9 cellular contexts compared by ENCODE assay signal in genomic region chr16:22124583-22125284, GRCh38. TPM values are rescaled to one million over a fixed set of nuclear protein-coding genes. Genes with fewer than 3 reads are reported as not detected.
"Had no signal": no experiment of that assay in that cellular context is flagged by ENCODE, and none has a peak within 500 bp of the region (broad histone marks: within the 10 kb centered on the region; RNA-seq: fewer than 3 reads in every experiment).

No MANE protein-coding gene starts in this region.

- DNase-seq: GDM1, GF-D8 had no signal

- H3K4me3 ChIP-seq: GM12878 had no signal

- FAIRE-seq: G401.6, GM12878, GM12891, GM12892, GM18507, GM19239 had no signal

- ATAC-seq: GM12878 had no signal

RNA-seq across cellular contexts. Expression of gene VWA3A, which starts 32.4 kb away (rescaled TPM):
- total RNA-seq: GM12878 had no signal

RNA-seq across cellular contexts. Expression of gene SDR42E2, which starts 37.6 kb away (rescaled TPM):
- total RNA-seq: G401, GM12878 had no signal
